In genomic region chr2:172208881-172209325, GRCh38 we compare ENCODE assay signal across 14 cellular contexts.
DNase-seq lines count a peak whose midpoint lies in the region; ATAC-seq and TF ChIP-seq lines count a peak whose summit lies in the region.
"Had no signal": no experiment of that assay in that cellular context is flagged by ENCODE, and none has a peak within 500 bp of the region (broad histone marks: within the 10 kb centered on the region; RNA-seq: fewer than 3 reads in every experiment).

No MANE protein-coding gene starts in this region.

- WGBS in hepatocyte (ENCODE audit: low lambda C conversion rate, missing lambda C conversion rate), result 52% methylated on average over 6 of the region's 6 CpGs

- H3K4me2 ChIP-seq in hepatocyte, result no peak overlapping the region

- no peaks in the 10 kb centered on the region for H3K36me3 Mint-ChIP-seq in activated T-cell treated with anti-CD3 and anti-CD28 coated beads, Interleukin-2, amount 50 U/mL, for 24 hours (ENCODE audit: low read depth)
- H3K36me3 Mint-ChIP-seq: naive B cell had no signal

- TF ChIP-seq CTCF in RWPE2 (IDR thresholded peaks at IDR 0.05; ENCODE audit: poor library complexity, severe bottlenecking), result peak; percentile 25
- TF ChIP-seq CTCF in fibroblast of the aortic adventitia (IDR thresholded peaks at IDR 0.05; ENCODE audit: insufficient read depth, low read length), result no peak
- TF ChIP-seq CTCF in hepatocyte (IDR thresholded peaks at IDR 0.05; ENCODE audit: poor library complexity), result no peak

- H3K9me2 ChIP-seq in hepatocyte (replicated peaks; ENCODE audit: insufficient read depth), result no peaks in the 10 kb centered on the region

- H3K27ac ChIP-seq in ACC112 (ENCODE audit: low read depth, low read length) (peak overlapping the region; percentile 30; the same call in 1 of the 2 replicates), RWPE2 (ENCODE audit: poor library complexity, severe bottlenecking) (peak overlapping the region; percentile 94), hepatocyte (no peak overlapping the region)
- H3K27ac ChIP-seq: esophagus squamous epithelium, skin epidermis, thoracic aorta had no signal

- H3K27me3 ChIP-seq in ACC112 (ENCODE audit: insufficient read depth, low read length), result no peaks in the 10 kb centered on the region
- H3K27me3 ChIP-seq in RWPE2 (ENCODE audit: insufficient read depth, poor library complexity, severe bottlenecking), result no peaks in the 10 kb centered on the region
- no peaks in the 10 kb centered on the region for H3K27me3 ChIP-seq in hepatocyte
- H3K27me3 ChIP-seq: esophagus squamous epithelium had no signal

- H3K36me3 ChIP-seq in ACC112 (ENCODE audit: insufficient read depth, low read length) (no peaks in the 10 kb centered on the region), RWPE2 (ENCODE audit: low read depth) (no peaks in the 10 kb centered on the region), hepatocyte (replicated peaks; ENCODE audit: insufficient read depth, low read depth) (no peaks in the 10 kb centered on the region)
- H3K36me3 ChIP-seq: esophagus squamous epithelium, thoracic aorta had no signal

- H3K4me3 ChIP-seq in ACC112 (ENCODE audit: low read depth, low read length) (no peak overlapping the region), RWPE2 (ENCODE audit: severe bottlenecking) (no peak overlapping the region), fibroblast of the aortic adventitia (ENCODE audit: low read depth, low read length) (no peak overlapping the region), hepatocyte (no peak overlapping the region)
- H3K4me3 ChIP-seq: esophagus squamous epithelium, skin epidermis, thoracic aorta had no signal

- peaks cover 16% of the 10 kb centered on the region for H3K4me1 Mint-ChIP-seq in activated T-cell treated with anti-CD3 and anti-CD28 coated beads, Interleukin-2, amount 50 U/mL, for 24 hours (ENCODE audit: low read depth)
- H3K4me1 Mint-ChIP-seq: naive B cell had no signal

- no peaks in the 10 kb centered on the region for H4K20me1 ChIP-seq in hepatocyte (ENCODE audit: insufficient read depth, poor library complexity, severe bottlenecking)

- peak; percentile 96 for ATAC-seq in RWPE2 (ENCODE audit: low read depth)

- no peaks in the 10 kb centered on the region for H3K27me3 Mint-ChIP-seq in activated T-cell treated with anti-CD3 and anti-CD28 coated beads, Interleukin-2, amount 50 U/mL, for 24 hours

- H3K4me3 Mint-ChIP-seq in activated T-cell treated with anti-CD3 and anti-CD28 coated beads, Interleukin-2, amount 50 U/mL, for 24 hours, result no peak overlapping the region

- H3K9me3 Mint-ChIP-seq in activated T-cell treated with anti-CD3 and anti-CD28 coated beads, Interleukin-2, amount 50 U/mL, for 24 hours, result no peaks in the 10 kb centered on the region

- peak; percentile 92 for DNase-seq in HS-5 (ENCODE audit: low read depth)
- DNase-seq in RWPE2 (ENCODE audit: low spot score), result no peak
- DNase-seq in fibroblast of the aortic adventitia (ENCODE audit: low read depth), result peak; percentile 43
- no peak for DNase-seq in LoVo (ENCODE audit: low spot score)
- DNase-seq in activated T-cell treated with anti-CD3 and anti-CD28 coated beads, Interleukin-2, amount 50 U/mL, for 24 hours, result no peak
- DNase-seq in hepatocyte (ENCODE audit: low spot score), result no peak
- no peak for DNase-seq in nucleus accumbens (lab: John Stamatoyannopoulos, UW)
- DNase-seq: activated T-cell treated with anti-CD3 and anti-CD28 coated beads, Interleukin-2, amount 50 U/mL, for 48 hours; DND-41; esophagus squamous epithelium; naive B cell had no signal

- H3K4me1 ChIP-seq in ACC112 (ENCODE audit: control insufficient read depth, insufficient read depth, low read length, unreplicated experiment) (peaks cover 22% of the 10 kb centered on the region), RWPE2 (ENCODE audit: insufficient read depth, poor library complexity, severe bottlenecking) (peaks cover 21% of the 10 kb centered on the region), hepatocyte (ENCODE audit: insufficient read depth) (no peaks in the 10 kb centered on the region)

- H3K79me2 ChIP-seq in ACC112 (ENCODE audit: control insufficient read depth, insufficient read depth, low read length, unreplicated experiment) (no peaks in the 10 kb centered on the region), hepatocyte (no peaks in the 10 kb centered on the region)

- H3K9me3 ChIP-seq in RWPE2 (ENCODE audit: severe bottlenecking) (no peaks in the 10 kb centered on the region), hepatocyte (ENCODE audit: low read depth) (no peaks in the 10 kb centered on the region)
- H3K9me3 ChIP-seq: esophagus squamous epithelium, thoracic aorta had no signal

- no peak overlapping the region for H3K27ac Mint-ChIP-seq in activated T-cell treated with anti-CD3 and anti-CD28 coated beads, Interleukin-2, amount 50 U/mL, for 24 hours

- H2AFZ ChIP-seq in ACC112 (ENCODE audit: low read length, unreplicated experiment), result no peak overlapping the region
- H2AFZ ChIP-seq in hepatocyte, result no peak overlapping the region

Comparison
In these comparisons a context has a peak if more than half of its experiments do, and no peak if none do; other contexts are left out.
1. DNase-seq: peak in HS-5 (single experiment) and fibroblast of the aortic adventitia (single experiment); none in RWPE2 (single experiment), LoVo (single experiment), activated T-cell treated with anti-CD3 and anti-CD28 coated beads, Interleukin-2, amount 50 U/mL, for 24 hours (single experiment), hepatocyte (single experiment) and nucleus accumbens (0 of 56).